1 cellular context compared by ENCODE assay signal in genomic region chr1:195851804-195852203, GRCh38.
TF ChIP-seq lines count a peak whose summit lies in the region.

No MANE protein-coding gene starts in this region.

TF ChIP-seq in HCT116, 20 proteins besides CTCF, POLR2A, EP300 and RAD21 (continued from another document):
- TF ChIP-seq, protein P1, sequence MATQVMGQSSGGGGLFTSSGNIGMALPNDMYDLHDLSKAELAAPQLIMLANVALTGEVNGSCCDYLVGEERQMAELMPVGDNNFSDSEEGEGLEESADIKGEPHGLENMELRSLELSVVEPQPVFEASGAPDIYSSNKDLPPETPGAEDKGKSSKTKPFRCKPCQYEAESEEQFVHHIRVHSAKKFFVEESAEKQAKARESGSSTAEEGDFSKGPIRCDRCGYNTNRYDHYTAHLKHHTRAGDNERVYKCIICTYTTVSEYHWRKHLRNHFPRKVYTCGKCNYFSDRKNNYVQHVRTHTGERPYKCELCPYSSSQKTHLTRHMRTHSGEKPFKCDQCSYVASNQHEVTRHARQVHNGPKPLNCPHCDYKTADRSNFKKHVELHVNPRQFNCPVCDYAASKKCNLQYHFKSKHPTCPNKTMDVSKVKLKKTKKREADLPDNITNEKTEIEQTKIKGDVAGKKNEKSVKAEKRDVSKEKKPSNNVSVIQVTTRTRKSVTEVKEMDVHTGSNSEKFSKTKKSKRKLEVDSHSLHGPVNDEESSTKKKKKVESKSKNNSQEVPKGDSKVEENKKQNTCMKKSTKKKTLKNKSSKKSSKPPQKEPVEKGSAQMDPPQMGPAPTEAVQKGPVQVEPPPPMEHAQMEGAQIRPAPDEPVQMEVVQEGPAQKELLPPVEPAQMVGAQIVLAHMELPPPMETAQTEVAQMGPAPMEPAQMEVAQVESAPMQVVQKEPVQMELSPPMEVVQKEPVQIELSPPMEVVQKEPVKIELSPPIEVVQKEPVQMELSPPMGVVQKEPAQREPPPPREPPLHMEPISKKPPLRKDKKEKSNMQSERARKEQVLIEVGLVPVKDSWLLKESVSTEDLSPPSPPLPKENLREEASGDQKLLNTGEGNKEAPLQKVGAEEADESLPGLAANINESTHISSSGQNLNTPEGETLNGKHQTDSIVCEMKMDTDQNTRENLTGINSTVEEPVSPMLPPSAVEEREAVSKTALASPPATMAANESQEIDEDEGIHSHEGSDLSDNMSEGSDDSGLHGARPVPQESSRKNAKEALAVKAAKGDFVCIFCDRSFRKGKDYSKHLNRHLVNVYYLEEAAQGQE (IDR thresholded peaks at IDR 0.05; ENCODE audit: low read depth): no peak
